12 cellular contexts compared by ENCODE assay signal in the genomic region with DNA sequence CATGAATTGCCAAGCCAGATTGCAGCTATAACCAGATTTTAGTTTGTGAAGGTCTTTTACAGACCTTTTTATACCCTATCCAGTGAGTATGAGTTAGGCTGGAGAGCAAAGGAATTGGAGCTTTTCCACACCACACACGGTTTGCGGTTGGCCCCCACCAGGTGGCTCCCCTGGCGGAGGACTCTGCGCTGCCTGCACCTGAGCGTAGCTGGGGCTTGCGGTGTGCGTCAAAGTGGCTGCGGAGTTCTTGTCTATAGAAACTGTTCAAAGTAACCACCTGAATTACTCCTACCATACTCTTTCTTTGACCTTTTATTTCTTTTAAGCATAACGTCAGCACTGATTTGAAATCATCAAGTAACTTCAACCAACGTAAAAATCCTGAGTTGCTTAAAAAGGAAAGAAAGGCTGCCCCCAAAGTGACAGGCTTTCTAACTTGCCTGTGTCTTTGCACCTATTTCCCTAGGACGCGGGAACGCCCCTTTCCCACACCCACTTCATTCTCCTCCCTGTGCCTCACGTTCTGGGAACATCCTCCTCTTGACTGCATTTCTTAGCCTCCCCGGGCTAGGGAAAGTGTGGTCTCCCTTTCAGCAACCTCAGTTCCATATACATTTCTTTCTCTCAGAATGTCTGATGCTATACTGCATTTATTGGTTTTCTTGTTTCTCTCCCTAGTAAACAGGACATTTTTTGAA. TPM values are rescaled to one million over a fixed set of nuclear protein-coding genes. Genes with fewer than 3 reads are reported as not detected.
DNase-seq lines count a peak whose midpoint lies in the region; ATAC-seq and TF ChIP-seq lines count a peak whose summit lies in the region.
"Had no signal": no experiment of that assay in that cellular context is flagged by ENCODE, and none has a peak within 500 bp of the region (broad histone marks: within the 10 kb centered on the region; RNA-seq: fewer than 3 reads in every experiment).

No MANE protein-coding gene starts in this region.

- H3K4me1 ChIP-seq in parathyroid adenoma (peaks cover 3% of the 10 kb centered on the region), MM.1S (ENCODE audit: low read length) (peaks cover 32% of the 10 kb centered on the region)

- no peaks in the 10 kb centered on the region for H3K9me2 ChIP-seq in MM.1S (replicated peaks; ENCODE audit: insufficient read depth, low read length)

- no peaks in the 10 kb centered on the region for H3K79me2 ChIP-seq in parathyroid adenoma
- H3K79me2 ChIP-seq in MM.1S (ENCODE audit: low read length) = no peaks in the 10 kb centered on the region

- peaks cover 64% of the 10 kb centered on the region for H3K27me3 Mint-ChIP-seq in T-helper 17 cell
- peaks cover 7% of the 10 kb centered on the region for H3K27me3 Mint-ChIP-seq in endothelial cell (ENCODE audit: unreplicated experiment)

- H3K4me3 ChIP-seq in parathyroid adenoma (ENCODE audit: low read depth, low read length) = no peak overlapping the region
- no peak overlapping the region for H3K4me3 ChIP-seq in MM.1S (ENCODE audit: low read length)

- H3K4me2 ChIP-seq in parathyroid adenoma (ENCODE audit: low read length) (no peak overlapping the region), MM.1S (ENCODE audit: low read depth, low read length) (no peak overlapping the region)

- H3F3A ChIP-seq in MM.1S (ENCODE audit: insufficient read depth, low read length) = peaks cover 6% of the 10 kb centered on the region; the same call in 1 of the 2 replicates

- H3K36me3 Mint-ChIP-seq in T-helper 17 cell (ENCODE audit: low read depth) = peaks cover 9% of the 10 kb centered on the region
- H3K36me3 Mint-ChIP-seq in endothelial cell (ENCODE audit: low read depth, unreplicated experiment) = no peaks in the 10 kb centered on the region

- peaks cover 18% of the 10 kb centered on the region for H3K4me1 Mint-ChIP-seq in T-helper 17 cell
- H3K4me1 Mint-ChIP-seq in endothelial cell (ENCODE audit: unreplicated experiment) = peaks cover 6% of the 10 kb centered on the region

- ATAC-seq in T-helper 17 cell (peak; percentile 50), HG03108 (IDR thresholded peaks at IDR 0.05; ENCODE audit: unreplicated experiment) (no peak)

- H3K27ac ChIP-seq in parathyroid adenoma (no peak overlapping the region), MM.1S (ENCODE audit: low read length) (no peak overlapping the region)

- H3K9me3 Mint-ChIP-seq in endothelial cell (ENCODE audit: unreplicated experiment) = no peaks in the 10 kb centered on the region

- peak overlapping the region; percentile 89 for H2AFZ ChIP-seq in parathyroid adenoma
- no peak overlapping the region for H2AFZ ChIP-seq in MM.1S (ENCODE audit: low read length)

- no peak overlapping the region for H3K27ac Mint-ChIP-seq in T-helper 17 cell
- H3K27ac Mint-ChIP-seq in endothelial cell (ENCODE audit: unreplicated experiment) = no peak overlapping the region

- H3K36me3 ChIP-seq in parathyroid adenoma (ENCODE audit: control insufficient read depth, insufficient read depth, low read length) = no peaks in the 10 kb centered on the region
- no peaks in the 10 kb centered on the region for H3K36me3 ChIP-seq in MM.1S (replicated peaks; ENCODE audit: insufficient read depth, low read length)
- H3K36me3 ChIP-seq: esophagus squamous epithelium had no signal

- H3K4me3 Mint-ChIP-seq in T-helper 17 cell = peak overlapping the region; percentile 56
- peak overlapping the region; percentile 43 for H3K4me3 Mint-ChIP-seq in endothelial cell (ENCODE audit: unreplicated experiment)

- DNase-seq in NCI-H2227 (lab: John Stamatoyannopoulos, UW; ENCODE audit: unreplicated experiment) (peak; percentile 13), NCI-H2227 treated with DMSO at 0.1 percent for 48 hours (lab: John Stamatoyannopoulos, UW) (no peak), T-helper 17 cell (no peak), endothelial cell (ENCODE audit: low spot score) (no peak), MM.1S (no peak)
- DNase-seq in activated effector memory CD4-positive, alpha-beta T cell treated with Interleukin-2 at 50 U/mL for 16 hours = no peak
- DNase-seq: amniotic stem cell, esophagus squamous epithelium, retina had no signal

- no peaks in the 10 kb centered on the region for H4K20me1 ChIP-seq in MM.1S (ENCODE audit: insufficient read depth, low read length)

- H3K9ac ChIP-seq in parathyroid adenoma (no peak overlapping the region), MM.1S (ENCODE audit: low read length) (no peak overlapping the region)

- TF ChIP-seq CTCF in endothelial cell (IDR thresholded peaks at IDR 0.05; ENCODE audit: unreplicated experiment) (no peak), parathyroid adenoma (IDR thresholded peaks at IDR 0.05) (no peak), MM.1S (IDR thresholded peaks at IDR 0.05; ENCODE audit: low read length) (no peak)

- no peaks in the 10 kb centered on the region for H3K9me3 ChIP-seq in T-helper 17 cell (ENCODE audit: control insufficient read depth, low read length, poor library complexity, severe bottlenecking)
- no peaks in the 10 kb centered on the region for H3K9me3 ChIP-seq in parathyroid adenoma (ENCODE audit: control insufficient read depth, low read length)
- H3K9me3 ChIP-seq in MM.1S (replicated peaks; ENCODE audit: insufficient read depth, low read length) = no peaks in the 10 kb centered on the region
- H3K9me3 ChIP-seq: esophagus squamous epithelium had no signal

- no peaks in the 10 kb centered on the region for H3K27me3 ChIP-seq in parathyroid adenoma (ENCODE audit: control insufficient read depth, insufficient read depth, low read length)
- H3K27me3 ChIP-seq in MM.1S (replicated peaks; ENCODE audit: insufficient read depth, low read length) = no peaks in the 10 kb centered on the region

RNA-seq across cellular contexts. Expression of a gene that starts 47.6 kb away (rescaled TPM):
- total RNA-seq in T-helper 17 cell = not detected
- total RNA-seq in endothelial cell (ENCODE audit: unreplicated experiment) = not detected
- total RNA-seq: A172, esophagus squamous epithelium had no signal
